Comparison of ENCODE assay signal across 22 cellular contexts in the genomic region with DNA sequence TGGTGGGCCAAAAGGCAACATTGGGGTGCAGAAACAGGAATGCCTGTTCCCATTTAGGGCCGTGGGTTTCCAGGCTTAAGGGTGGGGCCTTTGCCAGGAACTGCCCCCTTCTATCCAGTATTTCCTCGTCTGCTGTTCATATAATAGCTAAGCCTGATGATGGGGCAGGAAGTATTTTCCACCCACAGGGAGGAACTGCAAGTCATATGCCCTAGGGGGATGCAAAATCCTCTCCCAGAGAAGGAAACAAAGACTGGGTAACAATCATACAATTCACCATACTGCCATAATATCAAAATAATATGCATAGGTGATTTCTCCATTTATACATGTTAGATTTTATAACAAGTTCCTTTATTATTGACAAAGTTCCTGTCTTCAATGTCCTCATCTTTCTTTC.
"Had no signal": no experiment of that assay in that cellular context is flagged by ENCODE, and none has a peak within 500 bp of the region (broad histone marks: within the 10 kb centered on the region; RNA-seq: fewer than 3 reads in every experiment).

No MANE protein-coding gene starts in this region.

- ATAC-seq: natural killer cell; sciatic nerve; stimulated activated naive CD8-positive, alpha-beta T cell treated with anti-CD3 and anti-CD28 coated beads, Interleukin-15, Interleukin-2, amounts not matched to agents 100 U/mL and 50 U/mL, for 24 hours had no signal

- H3K9me3 Mint-ChIP-seq: natural killer cell; T-helper 2 cell treated with Interferon-gamma antibody and Interleukin-4, amounts not matched to agents 5 μg/mL and 100 μg/mL, for 36 hours had no signal

- H3K4me3 Mint-ChIP-seq: activated naive CD8-positive, alpha-beta T cell; natural killer cell; T-helper 2 cell treated with Interferon-gamma antibody and Interleukin-4, amounts not matched to agents 5 μg/mL and 100 μg/mL, for 36 hours had no signal

- H3K36me3 Mint-ChIP-seq: natural killer cell had no signal

- DNase-seq: activated CD4-positive, alpha-beta T cell treated with anti-CD3 and anti-CD28 coated beads for 4 hours; activated CD4-positive, alpha-beta T cell treated with anti-CD3 and anti-CD28 coated beads, Interleukin-2, amount 50 U/mL, for 4 hours; activated effector memory CD4-positive, alpha-beta T cell treated with Interleukin-2 at 50 U/mL for 16 hours; activated naive CD4-positive, alpha-beta T cell treated with Interleukin-2 at 50 U/mL for 16 hours; activated T-cell treated with anti-CD3 and anti-CD28 coated beads for 4 hours; anterior cingulate cortex; dorsolateral prefrontal cortex; effector memory CD4-positive, alpha-beta T cell; heart left ventricle; kidney glomerular epithelial cell; left ventricle myocardium inferior; mesendoderm; natural killer cell; posterior cingulate gyrus; stimulated activated CD4-positive, alpha-beta T cell treated with anti-CD3 and anti-CD28 coated beads, Interleukin-12 subunit alpha, Interleukin-12 subunit beta, amount 100 ng/mL, for 4 hours; stimulated activated CD4-positive, alpha-beta T cell treated with anti-CD3 and anti-CD28 coated beads, Interleukin-4, amount 100 ng/mL, for 1 hour; stimulated activated naive CD8-positive, alpha-beta T cell treated with anti-CD3 and anti-CD28 coated beads, Interleukin-15, Interleukin-2, amounts not matched to agents 100 U/mL and 50 U/mL, for 24 hours; testis; transverse colon had no signal

- H3K27me3 Mint-ChIP-seq: activated naive CD8-positive, alpha-beta T cell had no signal

- H3K4me1 Mint-ChIP-seq: natural killer cell had no signal

- H3K27ac Mint-ChIP-seq: activated naive CD8-positive, alpha-beta T cell; natural killer cell; T-helper 2 cell treated with Interferon-gamma antibody and Interleukin-4, amounts not matched to agents 5 μg/mL and 100 μg/mL, for 36 hours had no signal
